21 cellular contexts compared by ENCODE assay signal in genomic region chr3:122167630-122168029, GRCh38. TPM values are rescaled to one million over a fixed set of nuclear protein-coding genes. Genes with fewer than 3 reads are reported as not detected.
"Had no signal": no experiment of that assay in that cellular context is flagged by ENCODE, and none has a peak within 500 bp of the region (broad histone marks: within the 10 kb centered on the region; RNA-seq: fewer than 3 reads in every experiment).

No MANE protein-coding gene starts in this region.

- H3K27ac Mint-ChIP-seq: dendritic cell treated with granulocyte-macrophage colony-stimulating factor and Interleukin-4, amounts not matched to agents 40 ng/mL and 50 ng/mL, for 4 days; effector memory CD8-positive, alpha-beta T cell; naive thymus-derived CD8-positive, alpha-beta T cell; type B pancreatic cell had no signal

- H3K4me3 ChIP-seq: esophagus muscularis mucosa, gastrocnemius medialis, left ventricle myocardium inferior, lower lobe of right lung, uterus had no signal

- DNase-seq: effector memory CD8-positive, alpha-beta T cell; gastrocnemius medialis; islet precursor cell; left ventricle myocardium inferior; lower lobe of right lung; mesenchymal stem cell; naive thymus-derived CD8-positive, alpha-beta T cell; posterior cingulate gyrus; stimulated activated naive CD4-positive, alpha-beta T cell treated with Interleukin-2 at 50 U/mL for 16 hours; uterus had no signal

- H3K36me3 ChIP-seq: esophagus muscularis mucosa, gastrocnemius medialis, left ventricle myocardium inferior, lower lobe of right lung, uterus had no signal

- H3K36me3 Mint-ChIP-seq: type B pancreatic cell had no signal

- H3K27ac ChIP-seq: epithelial cell of prostate, esophagus muscularis mucosa, gastrocnemius medialis, left ventricle myocardium inferior, lower lobe of right lung, uterus had no signal

- H3K27me3 Mint-ChIP-seq: dendritic cell treated with granulocyte-macrophage colony-stimulating factor and Interleukin-4, amounts not matched to agents 40 ng/mL and 50 ng/mL, for 4 days; type B pancreatic cell had no signal

- FAIRE-seq: colon had no signal

- H3K4me3 Mint-ChIP-seq: dendritic cell treated with granulocyte-macrophage colony-stimulating factor and Interleukin-4, amounts not matched to agents 40 ng/mL and 50 ng/mL, for 4 days; effector memory CD8-positive, alpha-beta T cell; naive thymus-derived CD8-positive, alpha-beta T cell; type B pancreatic cell had no signal

- H3K4me1 ChIP-seq: esophagus muscularis mucosa, gastrocnemius medialis, left ventricle myocardium inferior, lower lobe of right lung, uterus had no signal

- H3K27me3 ChIP-seq: esophagus muscularis mucosa, gastrocnemius medialis, uterus had no signal

- H3K4me1 Mint-ChIP-seq: naive thymus-derived CD8-positive, alpha-beta T cell had no signal

- ATAC-seq: effector memory CD8-positive, alpha-beta T cell; gastrocnemius medialis; lower lobe of right lung; naive thymus-derived CD8-positive, alpha-beta T cell; sciatic nerve had no signal

- H3K9me3 Mint-ChIP-seq: effector memory CD8-positive, alpha-beta T cell; type B pancreatic cell had no signal

- H3K9me3 ChIP-seq: gastrocnemius medialis, uterus had no signal

RNA-seq across cellular contexts. Expression of gene CASR, which starts 15.8 kb away (rescaled TPM):
- total RNA-seq: fibroblast of villous mesenchyme; gastrocnemius medialis; left ventricle myocardium inferior; lower lobe of right lung; naive thymus-derived CD8-positive, alpha-beta T cell; osteocyte; pulmonary artery endothelial cell; sciatic nerve; skeletal muscle tissue; uterus had no signal
- polyA plus RNA-seq: naive thymus-derived CD8-positive, alpha-beta T cell; neural cell had no signal
